ENCODE assay signal across 1 cellular context in the genomic region with DNA sequence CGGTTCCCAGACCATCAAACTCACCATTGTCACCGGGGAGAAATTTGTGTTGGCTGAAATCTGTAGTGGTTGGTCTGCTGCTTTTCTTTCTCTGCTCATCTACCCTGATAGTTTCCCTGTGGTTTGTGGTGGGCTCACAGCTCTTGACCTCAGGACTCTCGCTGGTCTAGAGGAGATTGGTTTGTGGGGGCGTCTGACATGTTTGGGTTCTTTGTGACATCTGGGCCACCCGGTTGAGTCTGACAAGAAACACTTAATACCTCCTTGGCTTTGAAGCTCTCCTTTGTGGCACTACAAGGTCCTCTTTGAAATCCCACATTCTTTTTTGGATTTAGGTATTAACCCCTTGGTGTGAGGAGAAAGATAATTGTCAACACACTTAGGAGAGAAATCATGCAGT.
TF ChIP-seq lines count a peak whose summit lies in the region.

No MANE protein-coding gene starts in this region.

TF ChIP-seq in GM12878, 131 proteins besides CTCF, POLR2A, EP300 and RAD21 (continued from another document):
- TF ChIP-seq, protein P1, sequence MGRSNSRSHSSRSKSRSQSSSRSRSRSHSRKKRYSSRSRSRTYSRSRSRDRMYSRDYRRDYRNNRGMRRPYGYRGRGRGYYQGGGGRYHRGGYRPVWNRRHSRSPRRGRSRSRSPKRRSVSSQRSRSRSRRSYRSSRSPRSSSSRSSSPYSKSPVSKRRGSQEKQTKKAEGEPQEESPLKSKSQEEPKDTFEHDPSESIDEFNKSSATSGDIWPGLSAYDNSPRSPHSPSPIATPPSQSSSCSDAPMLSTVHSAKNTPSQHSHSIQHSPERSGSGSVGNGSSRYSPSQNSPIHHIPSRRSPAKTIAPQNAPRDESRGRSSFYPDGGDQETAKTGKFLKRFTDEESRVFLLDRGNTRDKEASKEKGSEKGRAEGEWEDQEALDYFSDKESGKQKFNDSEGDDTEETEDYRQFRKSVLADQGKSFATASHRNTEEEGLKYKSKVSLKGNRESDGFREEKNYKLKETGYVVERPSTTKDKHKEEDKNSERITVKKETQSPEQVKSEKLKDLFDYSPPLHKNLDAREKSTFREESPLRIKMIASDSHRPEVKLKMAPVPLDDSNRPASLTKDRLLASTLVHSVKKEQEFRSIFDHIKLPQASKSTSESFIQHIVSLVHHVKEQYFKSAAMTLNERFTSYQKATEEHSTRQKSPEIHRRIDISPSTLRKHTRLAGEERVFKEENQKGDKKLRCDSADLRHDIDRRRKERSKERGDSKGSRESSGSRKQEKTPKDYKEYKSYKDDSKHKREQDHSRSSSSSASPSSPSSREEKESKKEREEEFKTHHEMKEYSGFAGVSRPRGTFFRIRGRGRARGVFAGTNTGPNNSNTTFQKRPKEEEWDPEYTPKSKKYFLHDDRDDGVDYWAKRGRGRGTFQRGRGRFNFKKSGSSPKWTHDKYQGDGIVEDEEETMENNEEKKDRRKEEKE (IDR thresholded peaks at IDR 0.05): no peak
- TF ChIP-seq MTA2 (IDR thresholded peaks at IDR 0.05; ENCODE audit: low read depth) (peak; percentile 86), CEBPB (IDR thresholded peaks at IDR 0.05; ENCODE audit: borderline replicate concordance in 1 of 2, low read depth in 2 of 2, low read length in 2 of 2) (peak in 1 of 2 experiments; percentile 76; a peak in 1 of 4 replicates), ESRRA (IDR thresholded peaks at IDR 0.05; ENCODE audit: low read length) (no peak), POU2F2 (IDR thresholded peaks at IDR 0.05; ENCODE audit: borderline replicate concordance, low read depth, low read length) (peak; percentile 88), BCL11A (IDR thresholded peaks at IDR 0.05; ENCODE audit: low read depth, low read length) (peak; percentile 95), NR2F1 (conservative IDR thresholded peaks at IDR 0.05) (peak; percentile 88), KLF5 (IDR thresholded peaks at IDR 0.05; ENCODE audit: partially characterized antibody) (no peak), EED (IDR thresholded peaks at IDR 0.05; ENCODE audit: low read depth) (peak; percentile 79)
- TF ChIP-seq, protein P2, sequence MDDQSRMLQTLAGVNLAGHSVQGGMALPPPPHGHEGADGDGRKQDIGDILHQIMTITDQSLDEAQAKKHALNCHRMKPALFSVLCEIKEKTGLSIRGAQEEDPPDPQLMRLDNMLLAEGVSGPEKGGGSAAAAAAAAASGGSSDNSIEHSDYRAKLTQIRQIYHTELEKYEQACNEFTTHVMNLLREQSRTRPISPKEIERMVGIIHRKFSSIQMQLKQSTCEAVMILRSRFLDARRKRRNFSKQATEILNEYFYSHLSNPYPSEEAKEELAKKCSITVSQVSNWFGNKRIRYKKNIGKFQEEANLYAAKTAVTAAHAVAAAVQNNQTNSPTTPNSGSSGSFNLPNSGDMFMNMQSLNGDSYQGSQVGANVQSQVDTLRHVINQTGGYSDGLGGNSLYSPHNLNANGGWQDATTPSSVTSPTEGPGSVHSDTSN (IDR thresholded peaks at IDR 0.05; ENCODE audit: insufficient replicate concordance, low read depth, low read length): peak; percentile 43
